In the genomic region with DNA sequence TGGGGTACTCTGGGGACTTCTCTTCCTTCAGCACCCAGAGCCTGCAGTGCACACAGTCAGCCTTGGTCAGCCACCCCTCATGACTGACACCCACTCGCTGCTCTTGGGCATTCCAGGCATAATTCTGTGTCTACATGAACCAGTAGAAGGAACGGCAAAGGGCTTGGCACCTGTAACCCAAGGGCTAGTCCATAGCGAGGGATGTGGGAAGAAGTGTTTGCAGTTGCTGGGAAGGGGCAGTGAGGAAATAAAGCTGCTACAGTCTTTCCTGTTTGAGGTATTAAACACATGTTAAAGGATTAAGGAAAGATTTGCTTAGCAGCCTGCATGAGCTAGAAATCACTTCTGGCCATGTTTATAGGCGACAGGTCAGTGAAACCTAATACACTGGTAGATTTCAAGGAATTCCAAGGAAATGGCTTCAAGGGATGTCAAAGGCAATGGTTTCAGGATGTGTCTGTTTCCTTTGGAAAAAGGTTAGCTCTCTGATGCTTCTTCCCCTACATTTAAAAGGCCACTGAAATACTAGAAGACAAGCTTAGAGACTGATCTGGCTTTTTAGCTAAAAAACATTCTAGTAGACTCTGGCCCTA, we compare ENCODE assay signal across 18 cellular contexts.
"Had no signal": no experiment of that assay in that cellular context is flagged by ENCODE, and none has a peak within 500 bp of the region (broad histone marks: within the 10 kb centered on the region; RNA-seq: fewer than 3 reads in every experiment).

No MANE protein-coding gene starts in this region.

- H3K27ac Mint-ChIP-seq: activated CD4-positive, alpha-beta T cell treated with anti-CD3 and anti-CD28 coated beads, Interleukin-2, amount 10 ng/mL, durations not matched to agents 7 days and 5 days; activated naive CD8-positive, alpha-beta T cell treated with anti-CD3 and anti-CD28 coated beads, Interleukin-2, amount 10 ng/mL, durations not matched to agents 7 days and 5 days; activated T-helper 1 cell treated with anti-CD3 and anti-CD28 coated beads, Interleukin-12 subunit alpha, Interleukin-12 subunit beta, Interleukin-2, Interleukin-4 antibody, amounts not matched to agents 30 ng/mL and 10 ng/mL and 1 ng/mL, durations not matched to agents 14 hours and 24 hours and 36 hours had no signal

- H3K27ac ChIP-seq: coronary artery, epithelial cell of prostate, gastrocnemius medialis, stomach, thoracic aorta had no signal

- H3K27me3 ChIP-seq: gastrocnemius medialis, spleen, stomach had no signal

- H3K4me1 ChIP-seq: gastrocnemius medialis, stomach had no signal

- H3K36me3 Mint-ChIP-seq: activated naive CD8-positive, alpha-beta T cell treated with anti-CD3 and anti-CD28 coated beads, Interleukin-2, amount 10 ng/mL, durations not matched to agents 7 days and 5 days; brain; naive thymus-derived CD8-positive, alpha-beta T cell had no signal

- H3K4me3 Mint-ChIP-seq: activated CD4-positive, alpha-beta T cell treated with anti-CD3 and anti-CD28 coated beads, Interleukin-2, amount 10 ng/mL, durations not matched to agents 7 days and 5 days; activated naive CD8-positive, alpha-beta T cell treated with anti-CD3 and anti-CD28 coated beads, Interleukin-2, amount 10 ng/mL, durations not matched to agents 7 days and 5 days; activated T-helper 1 cell treated with anti-CD3 and anti-CD28 coated beads, Interleukin-12 subunit alpha, Interleukin-12 subunit beta, Interleukin-2, Interleukin-4 antibody, amounts not matched to agents 30 ng/mL and 10 ng/mL and 1 ng/mL, durations not matched to agents 14 hours and 24 hours and 36 hours; brain; central memory CD8-positive, alpha-beta T cell; naive thymus-derived CD8-positive, alpha-beta T cell had no signal

- H3K36me3 ChIP-seq: gastrocnemius medialis, spleen, stomach, thoracic aorta had no signal

- ATAC-seq: left colon; naive thymus-derived CD8-positive, alpha-beta T cell had no signal

- H3K9me3 ChIP-seq: gastrocnemius medialis, spleen, stomach, thoracic aorta had no signal

- H3K9me3 Mint-ChIP-seq: activated CD4-positive, alpha-beta T cell treated with anti-CD3 and anti-CD28 coated beads, Interleukin-2, amount 10 ng/mL, durations not matched to agents 7 days and 5 days; activated T-helper 1 cell treated with anti-CD3 and anti-CD28 coated beads, Interleukin-12 subunit alpha, Interleukin-12 subunit beta, Interleukin-2, Interleukin-4 antibody, amounts not matched to agents 30 ng/mL and 10 ng/mL and 1 ng/mL, durations not matched to agents 14 hours and 24 hours and 36 hours; central memory CD8-positive, alpha-beta T cell; naive thymus-derived CD8-positive, alpha-beta T cell had no signal

- H3K27me3 Mint-ChIP-seq: activated CD4-positive, alpha-beta T cell treated with anti-CD3 and anti-CD28 coated beads, Interleukin-2, amount 10 ng/mL, durations not matched to agents 7 days and 5 days; activated naive CD8-positive, alpha-beta T cell treated with anti-CD3 and anti-CD28 coated beads, Interleukin-2, amount 10 ng/mL, durations not matched to agents 7 days and 5 days; brain; central memory CD8-positive, alpha-beta T cell; naive thymus-derived CD8-positive, alpha-beta T cell; progenitor cell of endocrine pancreas had no signal

- DNase-seq: activated CD4-positive, alpha-beta T cell treated with anti-CD3 and anti-CD28 coated beads, Interleukin-2, amount 10 ng/mL, durations not matched to agents 7 days and 5 days; activated CD4-positive, CD25-positive, alpha-beta regulatory T cell; activated naive CD8-positive, alpha-beta T cell treated with anti-CD3 and anti-CD28 coated beads, Interleukin-2, amount 10 ng/mL, durations not matched to agents 7 days and 5 days; effector CD8-positive, alpha-beta T cell; gastrocnemius medialis; left colon; mammary epithelial cell; naive thymus-derived CD8-positive, alpha-beta T cell; spleen; stimulated activated CD4-positive, alpha-beta T cell treated with anti-CD3 and anti-CD28 coated beads, Interleukin-1b, Interleukin-23, amount 100 ng/mL, for 48 hours; stomach had no signal

- H3K4me3 ChIP-seq: coronary artery, gastrocnemius medialis, spleen, stomach, thoracic aorta had no signal
